Comparison of ENCODE assay signal across 1 cellular context in the genomic region with DNA sequence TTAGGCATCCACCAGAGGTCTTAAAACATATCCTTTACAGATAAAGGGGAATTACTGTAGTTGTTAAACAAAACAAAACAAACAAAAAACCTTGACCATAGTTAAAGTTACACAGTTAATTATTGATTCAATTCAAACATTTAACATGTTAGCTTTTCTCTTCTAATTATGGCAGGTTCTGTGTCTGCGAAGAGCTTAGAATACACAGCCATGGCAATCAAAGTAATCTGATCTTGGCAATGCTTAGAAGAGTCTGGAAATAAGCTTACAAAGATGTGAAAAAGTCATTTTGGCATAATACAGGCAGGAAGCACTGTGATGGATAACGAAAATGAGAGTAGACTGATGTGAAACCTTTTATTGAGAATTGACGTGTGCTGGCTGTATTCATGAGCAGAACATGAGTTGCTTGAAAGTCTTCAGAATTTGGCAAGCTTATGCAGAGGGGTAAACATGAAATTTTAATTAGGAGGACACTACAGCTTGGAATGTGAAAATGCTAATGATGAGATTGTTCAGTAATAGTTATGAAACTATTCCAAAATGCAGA.
TF ChIP-seq lines count a peak whose summit lies in the region.

No MANE protein-coding gene starts in this region.

TF ChIP-seq in GM23338, 12 proteins besides CTCF, POLR2A, EP300 and RAD21 (continued from another document):
- TF ChIP-seq REST (IDR thresholded peaks at IDR 0.05; ENCODE audit: unreplicated experiment) (no peak), EZH2phosphoT487 (IDR thresholded peaks at IDR 0.05; ENCODE audit: unreplicated experiment) (no peak), ZNF114 (CRISPR knock-in tag; IDR thresholded peaks at IDR 0.05) (no peak), CREB1 (CRISPR knock-in tag; IDR thresholded peaks at IDR 0.05; ENCODE audit: low read depth) (no peak), EZH2 (IDR thresholded peaks at IDR 0.05; ENCODE audit: low read depth, unreplicated experiment) (no peak)
- TF ChIP-seq, protein P1, sequence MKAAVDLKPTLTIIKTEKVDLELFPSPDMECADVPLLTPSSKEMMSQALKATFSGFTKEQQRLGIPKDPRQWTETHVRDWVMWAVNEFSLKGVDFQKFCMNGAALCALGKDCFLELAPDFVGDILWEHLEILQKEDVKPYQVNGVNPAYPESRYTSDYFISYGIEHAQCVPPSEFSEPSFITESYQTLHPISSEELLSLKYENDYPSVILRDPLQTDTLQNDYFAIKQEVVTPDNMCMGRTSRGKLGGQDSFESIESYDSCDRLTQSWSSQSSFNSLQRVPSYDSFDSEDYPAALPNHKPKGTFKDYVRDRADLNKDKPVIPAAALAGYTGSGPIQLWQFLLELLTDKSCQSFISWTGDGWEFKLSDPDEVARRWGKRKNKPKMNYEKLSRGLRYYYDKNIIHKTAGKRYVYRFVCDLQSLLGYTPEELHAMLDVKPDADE (IDR thresholded peaks at IDR 0.05), result no peak
TF ChIP-seq in GM23338: peak in this region for 0.
